Comparison of ENCODE assay signal across 8 cellular contexts in the genomic region with DNA sequence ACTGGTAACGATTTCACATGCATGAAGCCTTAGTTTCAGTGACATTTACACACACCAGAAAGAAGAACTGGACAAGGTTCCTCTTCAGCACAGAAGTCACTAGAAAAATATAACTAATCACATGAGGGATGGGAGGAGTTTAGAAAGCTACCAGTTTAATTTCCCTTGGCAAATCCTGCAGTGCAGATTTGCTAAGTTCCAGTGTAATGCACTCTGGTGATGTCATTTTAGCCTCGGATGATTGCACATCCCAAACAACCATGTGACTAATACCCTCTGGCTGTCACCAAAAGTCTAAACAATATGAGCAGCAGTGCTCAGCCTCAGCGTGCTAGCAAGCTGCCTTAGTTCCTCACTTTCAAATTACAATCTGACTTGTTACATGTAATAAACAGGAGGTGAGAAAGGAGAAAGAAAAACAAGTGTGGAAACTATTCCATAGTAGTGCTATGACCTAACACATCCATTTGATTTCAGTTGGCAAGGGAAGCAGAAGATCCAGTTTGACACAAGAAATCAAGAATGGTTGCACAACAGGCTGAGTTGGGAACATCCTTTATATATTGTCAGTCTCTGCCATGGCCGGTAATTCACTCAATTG. TPM values are rescaled to one million over a fixed set of nuclear protein-coding genes. Genes with fewer than 3 reads are reported as not detected.
DNase-seq lines count a peak whose midpoint lies in the region; ATAC-seq and TF ChIP-seq lines count a peak whose summit lies in the region.

No MANE protein-coding gene starts in this region.

- H3K9ac ChIP-seq in PC-3 (ENCODE audit: low read length) (0 out of 2 replicates have a peak overlapping the region, but pooled peaks have one; percentile 3), duodenal mucosa (ENCODE audit: low read depth in 1 of 2, low read length in 2 of 2) (no peak overlapping the region), muscle layer of colon (ENCODE audit: low read length) (no peak overlapping the region)

- H3K27ac ChIP-seq in HEK293 (ENCODE audit: extremely low read depth, low read depth, low read length) (no peak overlapping the region), PC-3 (ENCODE audit: low read length) (peak overlapping the region; percentile 80), duodenal mucosa (ENCODE audit: low read depth, low read length) (peak overlapping the region; percentile 70), muscle layer of colon (ENCODE audit: low read depth, low read length) (peak overlapping the region; percentile 49), uterus (peak overlapping the region; percentile 76 to 85)

- no peaks in the 10 kb centered on the region for H3K27me3 ChIP-seq in BE2C
- no peaks in the 10 kb centered on the region for H3K27me3 ChIP-seq in PC-3 (ENCODE audit: low read length)
- no peaks in the 10 kb centered on the region for H3K27me3 ChIP-seq in duodenal mucosa (ENCODE audit: control insufficient read depth in 1 of 2, insufficient read depth in 2 of 2, low read length in 2 of 2)
- no peaks in the 10 kb centered on the region for H3K27me3 ChIP-seq in muscle layer of colon (ENCODE audit: control insufficient read depth in 1 of 2, insufficient read depth in 2 of 2, low read length in 2 of 2)
- H3K27me3 ChIP-seq in uterus: no peaks in the 10 kb centered on the region

- peak; percentile 65 for DNase-seq in BE2C
- peak; percentile 93 for DNase-seq in PC-3
- DNase-seq in uterus: peak; percentile 53 to 84

- no peak overlapping the region for H3K4me3 ChIP-seq in BE2C (ENCODE audit: low read depth, low read length)
- no peak overlapping the region for H3K4me3 ChIP-seq in HEK293 (ENCODE audit: low read depth, low read length)
- H3K4me3 ChIP-seq in PC-3 (ENCODE audit: low read length): peak overlapping the region; percentile 10; the same call in 1 of the 2 replicates
- no peak overlapping the region for H3K4me3 ChIP-seq in duodenal mucosa (ENCODE audit: low read depth in 1 of 2, low read length in 2 of 2)
- no peak overlapping the region for H3K4me3 ChIP-seq in muscle layer of colon (ENCODE audit: low read depth in 1 of 2, low read length in 2 of 2)
- no peak overlapping the region for H3K4me3 ChIP-seq in uterus

- H4K20me1 ChIP-seq in PC-3 (ENCODE audit: low read length): no peaks in the 10 kb centered on the region

- H3K9me2 ChIP-seq in PC-3 (replicated peaks; ENCODE audit: low read length): no peaks in the 10 kb centered on the region

- POLR2A ChIA-PET in HEK293 (lab: Yijun Ruan, JAX): interaction anchor here (0.6 kb wide), 1 partner anchor 18 kb away, joined by 5 read pairs; no protein-coding TSS in a partner anchor
- POLR2A ChIA-PET in PC-3 (lab: Charles Lee; ENCODE audit: unreplicated experiment): no interaction called here

- CTCF ChIA-PET in HEK293 (lab: Yijun Ruan, JAX) (interaction anchor here (0.6 to 0.7 kb wide), 3 partner anchors 14 to 132 kb away, joined by 3 to 4 read pairs (median 3); no protein-coding TSS in a partner anchor), PC-3 (lab: Charles Lee) (no interaction called here)

- peak in 1 of 2 donors; percentile 51 for TF ChIP-seq POLR2A in uterus (IDR thresholded peaks at IDR 0.05)

- no peaks in the 10 kb centered on the region for H3F3A ChIP-seq in PC-3 (ENCODE audit: low read length, unreplicated experiment)

- peaks cover 13% of the 10 kb centered on the region for H3K4me1 ChIP-seq in BE2C
- H3K4me1 ChIP-seq in HEK293 (ENCODE audit: control insufficient read depth, insufficient read depth, low read length): no peaks in the 10 kb centered on the region
- H3K4me1 ChIP-seq in PC-3 (ENCODE audit: insufficient read depth, low read length): peaks cover 48% of the 10 kb centered on the region
- H3K4me1 ChIP-seq in duodenal mucosa (ENCODE audit: control insufficient read depth in 1 of 2, insufficient read depth in 2 of 2, low read length in 2 of 2): peaks cover 0 to 18% of the 10 kb centered on the region in 2 donors
- peaks cover 16% of the 10 kb centered on the region for H3K4me1 ChIP-seq in muscle layer of colon (ENCODE audit: insufficient read depth, low read length)
- H3K4me1 ChIP-seq in uterus: peaks cover 0 to 5% of the 10 kb centered on the region in 2 donors

- H3K79me2 ChIP-seq in PC-3 (ENCODE audit: low read length): no peaks in the 10 kb centered on the region

- H3K9me3 ChIP-seq in BE2C: no peaks in the 10 kb centered on the region
- no peaks in the 10 kb centered on the region for H3K9me3 ChIP-seq in HEK293 (ENCODE audit: control insufficient read depth, insufficient read depth, low read depth, low read length)
- H3K9me3 ChIP-seq in PC-3 (ENCODE audit: low read length): no peaks in the 10 kb centered on the region
- no peaks in the 10 kb centered on the region for H3K9me3 ChIP-seq in duodenal mucosa (ENCODE audit: control insufficient read depth in 1 of 2, low read length in 2 of 2)
- no peaks in the 10 kb centered on the region for H3K9me3 ChIP-seq in muscle layer of colon (ENCODE audit: low read length)
- H3K9me3 ChIP-seq in uterus: no peaks in the 10 kb centered on the region

- no TSS peak for BruUV-seq in PC-3 (replicated peaks; lab: Mats Ljungman, UMichigan)

- peak overlapping the region; percentile 43; the same call in 1 of the 2 replicates for H2AFZ ChIP-seq in PC-3 (ENCODE audit: low read length)

- ATAC-seq in PC-3: peak; percentile 91
- ATAC-seq in HG02970 (IDR thresholded peaks at IDR 0.05; ENCODE audit: low FRiP score, unreplicated experiment): no peak
- no peak for ATAC-seq in GM18517 (IDR thresholded peaks at IDR 0.05; ENCODE audit: unreplicated experiment)

- TF ChIP-seq CTCF in BE2C (IDR thresholded peaks at IDR 0.05; ENCODE audit: low read depth, low read length) (no peak), HEK293 (tag by site-specific recombination; IDR thresholded peaks at IDR 0.05) (no peak), PC-3 (conservative IDR thresholded peaks at IDR 0.05; ENCODE audit: low read depth, low read length) (no peak), uterus (IDR thresholded peaks at IDR 0.05) (no peak)

- peak overlapping the region; percentile 59 for H3K4me2 ChIP-seq in PC-3 (ENCODE audit: low read length)

- intact Hi-C loops in PC-3 (cut with micrococcal nuclease) (loop anchor here (2.0 to 5.0 kb wide), 3 partner anchors 36 to 74 kb away; a partner anchor contains a TSS), uterus (cut with DNase I; ENCODE audit: low total_unique reads) (no loop called here)

- H3K36me3 ChIP-seq in BE2C: no peaks in the 10 kb centered on the region
- H3K36me3 ChIP-seq in HEK293 (ENCODE audit: control insufficient read depth in 2 of 2, insufficient read depth in 1 of 2, low read length in 2 of 2): no peaks in the 10 kb centered on the region
- no peaks in the 10 kb centered on the region for H3K36me3 ChIP-seq in PC-3 (ENCODE audit: low read depth, low read length)
- no peaks in the 10 kb centered on the region for H3K36me3 ChIP-seq in duodenal mucosa (ENCODE audit: control insufficient read depth in 1 of 2, insufficient read depth in 2 of 2, low read length in 2 of 2)
- no peaks in the 10 kb centered on the region for H3K36me3 ChIP-seq in muscle layer of colon (ENCODE audit: insufficient read depth, low read length)
- H3K36me3 ChIP-seq in uterus: no peaks in the 10 kb centered on the region

TF ChIP-seq in HEK293, 187 proteins besides CTCF, POLR2A, EP300 and RAD21 (continues in another document):
- 0 out of 2 replicates have a peak, but pooled peaks have one; percentile 49 for TF ChIP-seq ZNF2 (tag by site-specific recombination; IDR thresholded peaks at IDR 0.05)
- no peak for TF ChIP-seq ZNF423 (tag by site-specific recombination; IDR thresholded peaks at IDR 0.05)
- no peak for TF ChIP-seq ZNF624 (tag by site-specific recombination; IDR thresholded peaks at IDR 0.05)
- peak; percentile 69 for TF ChIP-seq ZNF558 (tag by site-specific recombination; IDR thresholded peaks at IDR 0.05)
- TF ChIP-seq OSR2 (tag by site-specific recombination; IDR thresholded peaks at IDR 0.05): peak; percentile 66
- no peak for TF ChIP-seq ZNF560 (tag by site-specific recombination; IDR thresholded peaks at IDR 0.05; ENCODE audit: borderline replicate concordance)
- no peak for TF ChIP-seq ZNF112 (tag by site-specific recombination; IDR thresholded peaks at IDR 0.05)
- no peak for TF ChIP-seq ZBTB8A (tag by site-specific recombination; IDR thresholded peaks at IDR 0.05)
- TF ChIP-seq ZFP69B (tag by site-specific recombination; IDR thresholded peaks at IDR 0.05): 0 out of 2 replicates have a peak, but pooled peaks have one; percentile 41
- TF ChIP-seq IKZF3 (tag by site-specific recombination; IDR thresholded peaks at IDR 0.05): peak; percentile 78
- TF ChIP-seq SP7 (tag by site-specific recombination; IDR thresholded peaks at IDR 0.05): peak; percentile 73
- TF ChIP-seq, protein P1, sequence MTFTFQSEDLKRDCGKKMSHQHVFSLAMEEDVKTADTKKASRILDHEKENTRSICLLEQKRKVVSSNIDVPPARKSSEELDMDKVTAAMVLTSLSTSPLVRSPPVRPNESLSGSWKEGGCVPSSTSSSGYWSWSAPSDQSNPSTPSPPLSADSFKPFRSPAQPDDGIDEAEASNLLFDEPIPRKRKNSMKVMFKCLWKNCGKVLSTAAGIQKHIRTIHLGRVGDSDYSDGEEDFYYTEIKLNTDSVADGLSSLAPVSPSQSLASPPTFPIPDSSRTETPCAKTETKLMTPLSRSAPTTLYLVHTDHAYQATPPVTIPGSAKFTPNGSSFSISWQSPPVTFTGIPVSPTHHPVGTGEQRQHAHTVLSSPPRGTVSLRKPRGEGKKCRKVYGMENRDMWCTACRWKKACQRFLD (tag by site-specific recombination; IDR thresholded peaks at IDR 0.05): no peak
- TF ChIP-seq, protein P2, sequence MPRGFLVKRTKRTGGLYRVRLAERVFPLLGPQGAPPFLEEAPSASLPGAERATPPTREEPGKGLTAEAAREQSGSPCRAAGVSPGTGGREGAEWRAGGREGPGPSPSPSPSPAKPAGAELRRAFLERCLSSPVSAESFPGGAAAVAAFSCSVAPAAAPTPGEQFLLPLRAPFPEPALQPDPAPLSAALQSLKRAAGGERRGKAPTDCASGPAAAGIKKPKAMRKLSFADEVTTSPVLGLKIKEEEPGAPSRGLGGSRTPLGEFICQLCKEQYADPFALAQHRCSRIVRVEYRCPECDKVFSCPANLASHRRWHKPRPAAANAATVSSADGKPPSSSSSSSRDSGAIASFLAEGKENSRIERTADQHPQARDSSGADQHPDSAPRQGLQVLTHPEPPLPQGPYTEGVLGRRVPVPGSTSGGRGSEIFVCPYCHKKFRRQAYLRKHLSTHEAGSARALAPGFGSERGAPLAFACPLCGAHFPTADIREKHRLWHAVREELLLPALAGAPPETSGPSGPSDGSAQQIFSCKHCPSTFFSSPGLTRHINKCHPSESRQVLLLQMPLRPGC (tag by site-specific recombination; IDR thresholded peaks at IDR 0.05): peak; percentile 62

RNA-seq across cellular contexts. Expression of a gene that starts 35.3 kb away (rescaled TPM):
- polyA plus RNA-seq in BE2C (2012; ENCODE audit: insufficient read depth, insufficient read length, low read depth): 91.1 TPM
- 84.2 and 101 TPM in 2 replicates for total RNA-seq in PC-3 (2014; rRNA removed)
- total RNA-seq in uterus: 100 to 1,000 TPM; 366 to 610 (median 470) TPM
